In genomic region chr15:67945951-67946700, GRCh38 we compare ENCODE assay signal across 9 cellular contexts.
A peak's percentile ranks its signal among the peaks of the same experiment; 100 is the strongest.
DNase-seq lines count a peak whose midpoint lies in the region; ATAC-seq and TF ChIP-seq lines count a peak whose summit lies in the region.
"Had no signal": no experiment of that assay in that cellular context is flagged by ENCODE, and none has a peak within 500 bp of the region (broad histone marks: within the 10 kb centered on the region; RNA-seq: fewer than 3 reads in every experiment).

No MANE protein-coding gene starts in this region.

- peaks cover 58% of the 10 kb centered on the region for H3K4me1 Mint-ChIP-seq in chondrocyte (ENCODE audit: low read depth)
- H3K4me1 Mint-ChIP-seq in memory B cell, result peaks cover 3% of the 10 kb centered on the region

- DNase-seq in BJ (ENCODE audit: low read depth) (peak; percentile 56), chondrocyte (ENCODE audit: low spot score) (no peak), memory B cell (ENCODE audit: low spot score in 2 of 2) (no peak), NCI-H128 (lab: John Stamatoyannopoulos, UW; ENCODE audit: unreplicated experiment) (no peak), NOMO-1 treated with DMSO at 0.1 percent for 48 hours (lab: John Stamatoyannopoulos, UW; ENCODE audit: unreplicated experiment) (no peak)
- DNase-seq in activated effector memory CD4-positive, alpha-beta T cell treated with anti-CD3 and anti-CD28 coated beads, Interleukin-2, amount 50 U/mL, for 16 hours, result no peak
- DNase-seq: NCI-H1436 treated with DMSO at 0.1 percent for 48 hours had no signal

- H3K4me3 Mint-ChIP-seq in chondrocyte (ENCODE audit: unreplicated experiment) (no peak overlapping the region), memory B cell (peak overlapping the region; percentile 33)

- H3K36me3 Mint-ChIP-seq in chondrocyte (ENCODE audit: low read depth) (no peaks in the 10 kb centered on the region), memory B cell (no peaks in the 10 kb centered on the region)

- H3K9me3 Mint-ChIP-seq in chondrocyte (ENCODE audit: low read depth), result peaks cover 3% of the 10 kb centered on the region
- H3K9me3 Mint-ChIP-seq in memory B cell, result no peaks in the 10 kb centered on the region

- no peak overlapping the region for H3K4me3 ChIP-seq in BJ (ENCODE audit: low read depth, low read length)

- TF ChIP-seq CTCF in BJ (IDR thresholded peaks at IDR 0.05; ENCODE audit: insufficient read depth, low read depth, low read length), result no peak
- no peak for TF ChIP-seq CTCF in chondrocyte (IDR thresholded peaks at IDR 0.05)

- CTCF ChIA-PET in BJ (lab: Yijun Ruan, JAX), result interaction anchor here (0.7 to 1.3 kb wide), 3 partner anchors 11 to 208 kb away, joined by 3 read pairs; no protein-coding TSS in a partner anchor

- H3K27me3 ChIP-seq in BJ (ENCODE audit: control insufficient read depth, insufficient read depth, low read length), result no peaks in the 10 kb centered on the region

- POLR2A ChIA-PET in BJ (lab: Charles Lee), result no interaction called here

- H3K9me3 ChIP-seq in KOPT-K1 (ENCODE audit: insufficient read depth, low read length, poor library complexity, severe bottlenecking), result no peaks in the 10 kb centered on the region

- H3K27ac Mint-ChIP-seq in chondrocyte (ENCODE audit: unreplicated experiment), result peak overlapping the region; percentile 78
- H3K27ac Mint-ChIP-seq in memory B cell, result peak overlapping the region; percentile 10

- H3K36me3 ChIP-seq in BJ (ENCODE audit: control insufficient read depth, insufficient read depth, low read length) (no peaks in the 10 kb centered on the region), KOPT-K1 (ENCODE audit: insufficient read depth, low read length) (no peaks in the 10 kb centered on the region)

- H3K27ac ChIP-seq in KOPT-K1 (ENCODE audit: low read depth, low read length, poor library complexity, severe bottlenecking), result peak overlapping the region; percentile 91

- no peaks in the 10 kb centered on the region for H3K27me3 Mint-ChIP-seq in chondrocyte (ENCODE audit: low read depth)
- H3K27me3 Mint-ChIP-seq in memory B cell, result peaks cover 2% of the 10 kb centered on the region

- no peak for ATAC-seq in memory B cell (ENCODE audit: low read depth)
- no peak for ATAC-seq in HG02981 (IDR thresholded peaks at IDR 0.05; ENCODE audit: unreplicated experiment)
